ENCODE assay signal across 1 cellular context in the genomic region with DNA sequence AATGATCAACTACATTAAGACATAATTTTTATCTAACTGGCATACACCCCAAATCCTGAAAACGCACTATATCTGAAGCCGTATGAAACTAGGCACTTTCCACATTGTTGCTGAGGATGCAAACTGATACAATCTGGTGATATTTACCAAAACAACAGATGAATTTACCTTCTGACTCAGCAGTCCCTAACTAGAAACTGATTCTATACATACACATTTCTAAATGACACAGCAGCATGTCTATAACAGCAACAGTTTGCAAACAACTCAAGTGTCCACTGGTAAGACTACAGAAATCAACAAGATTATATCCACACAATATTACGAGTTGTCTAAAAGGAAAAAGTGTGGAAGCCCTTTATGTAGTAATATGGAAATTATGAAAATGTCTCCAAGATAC.
TF ChIP-seq lines count a peak whose summit lies in the region.

No MANE protein-coding gene starts in this region.

TF ChIP-seq in GM12878, 131 proteins besides CTCF, POLR2A, EP300 and RAD21 (continued from another document):
- TF ChIP-seq, protein P1, sequence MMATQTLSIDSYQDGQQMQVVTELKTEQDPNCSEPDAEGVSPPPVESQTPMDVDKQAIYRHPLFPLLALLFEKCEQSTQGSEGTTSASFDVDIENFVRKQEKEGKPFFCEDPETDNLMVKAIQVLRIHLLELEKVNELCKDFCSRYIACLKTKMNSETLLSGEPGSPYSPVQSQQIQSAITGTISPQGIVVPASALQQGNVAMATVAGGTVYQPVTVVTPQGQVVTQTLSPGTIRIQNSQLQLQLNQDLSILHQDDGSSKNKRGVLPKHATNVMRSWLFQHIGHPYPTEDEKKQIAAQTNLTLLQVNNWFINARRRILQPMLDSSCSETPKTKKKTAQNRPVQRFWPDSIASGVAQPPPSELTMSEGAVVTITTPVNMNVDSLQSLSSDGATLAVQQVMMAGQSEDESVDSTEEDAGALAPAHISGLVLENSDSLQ (IDR thresholded peaks at IDR 0.05): no peak
- TF ChIP-seq, protein P2, sequence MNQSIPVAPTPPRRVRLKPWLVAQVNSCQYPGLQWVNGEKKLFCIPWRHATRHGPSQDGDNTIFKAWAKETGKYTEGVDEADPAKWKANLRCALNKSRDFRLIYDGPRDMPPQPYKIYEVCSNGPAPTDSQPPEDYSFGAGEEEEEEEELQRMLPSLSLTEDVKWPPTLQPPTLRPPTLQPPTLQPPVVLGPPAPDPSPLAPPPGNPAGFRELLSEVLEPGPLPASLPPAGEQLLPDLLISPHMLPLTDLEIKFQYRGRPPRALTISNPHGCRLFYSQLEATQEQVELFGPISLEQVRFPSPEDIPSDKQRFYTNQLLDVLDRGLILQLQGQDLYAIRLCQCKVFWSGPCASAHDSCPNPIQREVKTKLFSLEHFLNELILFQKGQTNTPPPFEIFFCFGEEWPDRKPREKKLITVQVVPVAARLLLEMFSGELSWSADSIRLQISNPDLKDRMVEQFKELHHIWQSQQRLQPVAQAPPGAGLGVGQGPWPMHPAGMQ (IDR thresholded peaks at IDR 0.05; ENCODE audit: borderline replicate concordance): no peak
- TF ChIP-seq NFYA (IDR thresholded peaks at IDR 0.05; ENCODE audit: borderline replicate concordance, low read depth, low read length): no peak
- TF ChIP-seq, protein P3, sequence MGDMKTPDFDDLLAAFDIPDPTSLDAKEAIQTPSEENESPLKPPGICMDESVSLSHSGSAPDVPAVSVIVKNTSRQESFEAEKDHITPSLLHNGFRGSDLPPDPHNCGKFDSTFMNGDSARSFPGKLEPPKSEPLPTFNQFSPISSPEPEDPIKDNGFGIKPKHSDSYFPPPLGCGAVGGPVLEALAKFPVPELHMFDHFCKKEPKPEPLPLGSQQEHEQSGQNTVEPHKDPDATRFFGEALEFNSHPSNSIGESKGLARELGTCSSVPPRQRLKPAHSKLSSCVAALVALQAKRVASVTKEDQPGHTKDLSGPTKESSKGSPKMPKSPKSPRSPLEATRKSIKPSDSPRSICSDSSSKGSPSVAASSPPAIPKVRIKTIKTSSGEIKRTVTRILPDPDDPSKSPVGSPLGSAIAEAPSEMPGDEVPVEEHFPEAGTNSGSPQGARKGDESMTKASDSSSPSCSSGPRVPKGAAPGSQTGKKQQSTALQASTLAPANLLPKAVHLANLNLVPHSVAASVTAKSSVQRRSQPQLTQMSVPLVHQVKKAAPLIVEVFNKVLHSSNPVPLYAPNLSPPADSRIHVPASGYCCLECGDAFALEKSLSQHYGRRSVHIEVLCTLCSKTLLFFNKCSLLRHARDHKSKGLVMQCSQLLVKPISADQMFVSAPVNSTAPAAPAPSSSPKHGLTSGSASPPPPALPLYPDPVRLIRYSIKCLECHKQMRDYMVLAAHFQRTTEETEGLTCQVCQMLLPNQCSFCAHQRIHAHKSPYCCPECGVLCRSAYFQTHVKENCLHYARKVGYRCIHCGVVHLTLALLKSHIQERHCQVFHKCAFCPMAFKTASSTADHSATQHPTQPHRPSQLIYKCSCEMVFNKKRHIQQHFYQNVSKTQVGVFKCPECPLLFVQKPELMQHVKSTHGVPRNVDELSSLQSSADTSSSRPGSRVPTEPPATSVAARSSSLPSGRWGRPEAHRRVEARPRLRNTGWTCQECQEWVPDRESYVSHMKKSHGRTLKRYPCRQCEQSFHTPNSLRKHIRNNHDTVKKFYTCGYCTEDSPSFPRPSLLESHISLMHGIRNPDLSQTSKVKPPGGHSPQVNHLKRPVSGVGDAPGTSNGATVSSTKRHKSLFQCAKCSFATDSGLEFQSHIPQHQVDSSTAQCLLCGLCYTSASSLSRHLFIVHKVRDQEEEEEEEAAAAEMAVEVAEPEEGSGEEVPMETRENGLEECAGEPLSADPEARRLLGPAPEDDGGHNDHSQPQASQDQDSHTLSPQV (IDR thresholded peaks at IDR 0.05): no peak
